ENCODE assay signal across 8 cellular contexts in genomic region chr17:4703330-4703691, GRCh38. TPM values are rescaled to one million over a fixed set of nuclear protein-coding genes. Genes with fewer than 3 reads are reported as not detected.
A peak's percentile ranks its signal among the peaks of the same experiment; 100 is the strongest.
DNase-seq lines count a peak whose midpoint lies in the region; ATAC-seq and TF ChIP-seq lines count a peak whose summit lies in the region.

No MANE protein-coding gene starts in this region.

- peaks cover 42% of the 10 kb centered on the region for H3K4me1 Mint-ChIP-seq in HFFc6 (ENCODE audit: low read depth)
- peaks cover 39% of the 10 kb centered on the region for H3K4me1 Mint-ChIP-seq in activated T-helper 17 cell treated with anti-CD3 and anti-CD28 coated beads, Interleukin-2, amount 50 U/mL, for 72 hours
- H3K4me1 Mint-ChIP-seq in stimulated activated naive B cell treated with anti-CD40 and anti-IgM and Interleukin-4, amounts not matched to agents 10 μg/mL and 1 μg/mL and 100 μg/mL, for 72 hours: peaks cover 25 to 39% of the 10 kb centered on the region in 2 donors

- H3K27me3 Mint-ChIP-seq in HFFc6 (ENCODE audit: insufficient read depth): peaks cover 2% of the 10 kb centered on the region; the same call in 1 of the 2 replicates
- H3K27me3 Mint-ChIP-seq in activated T-helper 17 cell treated with anti-CD3 and anti-CD28 coated beads, Interleukin-2, amount 50 U/mL, for 72 hours: no peaks in the 10 kb centered on the region
- no peaks in the 10 kb centered on the region for H3K27me3 Mint-ChIP-seq in stimulated activated naive B cell treated with anti-CD40 and anti-IgM and Interleukin-4, amounts not matched to agents 10 μg/mL and 1 μg/mL and 100 μg/mL, for 72 hours

- peak overlapping the region; percentile 90 for H3K27ac Mint-ChIP-seq in HFFc6
- peak overlapping the region; percentile 93 for H3K27ac Mint-ChIP-seq in activated T-helper 17 cell treated with anti-CD3 and anti-CD28 coated beads, Interleukin-2, amount 50 U/mL, for 72 hours
- H3K27ac Mint-ChIP-seq in stimulated activated naive B cell treated with anti-CD40 and anti-IgM and Interleukin-4, amounts not matched to agents 10 μg/mL and 1 μg/mL and 100 μg/mL, for 72 hours: peak overlapping the region; percentile 97

- ATAC-seq in activated T-helper 17 cell treated with anti-CD3 and anti-CD28 coated beads, Interleukin-2, amount 50 U/mL, for 72 hours (replicated peaks): no peak
- no peak for ATAC-seq in stimulated activated naive B cell treated with anti-CD40 and anti-IgM and Interleukin-4, amounts not matched to agents 10 μg/mL and 1 μg/mL and 100 μg/mL, for 72 hours (replicated peaks)
- ATAC-seq in HG02840 (IDR thresholded peaks at IDR 0.05; ENCODE audit: low FRiP score, unreplicated experiment): no peak

- no peaks in the 10 kb centered on the region for H3K9me3 ChIP-seq in iPS-18c (ENCODE audit: control insufficient read depth, insufficient read depth, low read length)

- peak overlapping the region; percentile 99 for H3K4me3 ChIP-seq in iPS-18c (ENCODE audit: insufficient read depth, low read depth, low read length)

- DNase-seq in HFFc6 (no peak), NCI-H146 treated with DMSO at 0.1 percent for 48 hours (lab: John Stamatoyannopoulos, UW; ENCODE audit: unreplicated experiment) (no peak), dedifferentiated amniotic fluid mesenchymal stem cell (ENCODE audit: extremely low spot score) (no peak)
- DNase-seq in stimulated activated naive B cell treated with anti-CD40 and anti-IgM and Interleukin-4, amounts not matched to agents 10 μg/mL and 1 μg/mL and 100 μg/mL, for 72 hours: no peak
- DNase-seq in activated CD8-positive, alpha-beta memory T cell treated with anti-CD3 and anti-CD28 coated beads for 24 hours: no peak

- H3K4me3 Mint-ChIP-seq in HFFc6: peak overlapping the region; percentile 92
- peak overlapping the region; percentile 94 for H3K4me3 Mint-ChIP-seq in activated T-helper 17 cell treated with anti-CD3 and anti-CD28 coated beads, Interleukin-2, amount 50 U/mL, for 72 hours
- H3K4me3 Mint-ChIP-seq in stimulated activated naive B cell treated with anti-CD40 and anti-IgM and Interleukin-4, amounts not matched to agents 10 μg/mL and 1 μg/mL and 100 μg/mL, for 72 hours: peak overlapping the region; percentile 93 to 95

- no peaks in the 10 kb centered on the region for H3K9me3 Mint-ChIP-seq in HFFc6
- no peaks in the 10 kb centered on the region for H3K9me3 Mint-ChIP-seq in activated T-helper 17 cell treated with anti-CD3 and anti-CD28 coated beads, Interleukin-2, amount 50 U/mL, for 72 hours
- no peaks in the 10 kb centered on the region for H3K9me3 Mint-ChIP-seq in stimulated activated naive B cell treated with anti-CD40 and anti-IgM and Interleukin-4, amounts not matched to agents 10 μg/mL and 1 μg/mL and 100 μg/mL, for 72 hours

- no peaks in the 10 kb centered on the region for H3K36me3 Mint-ChIP-seq in HFFc6 (ENCODE audit: low read depth)
- peaks cover 47% of the 10 kb centered on the region for H3K36me3 Mint-ChIP-seq in activated T-helper 17 cell treated with anti-CD3 and anti-CD28 coated beads, Interleukin-2, amount 50 U/mL, for 72 hours (ENCODE audit: low read depth)
- peaks cover 2 to 19% of the 10 kb centered on the region in 2 donors for H3K36me3 Mint-ChIP-seq in stimulated activated naive B cell treated with anti-CD40 and anti-IgM and Interleukin-4, amounts not matched to agents 10 μg/mL and 1 μg/mL and 100 μg/mL, for 72 hours

- no peak for TF ChIP-seq CTCF in HFFc6 (IDR thresholded peaks at IDR 0.05)

RNA-seq across cellular contexts. Expression of gene PELP1, which starts 0.6 kb away (rescaled TPM):
- 10 to 100 TPM; 52.8 to 64.9 (median 60.5) TPM for total RNA-seq in HFFc6 (2021; fragmentation: NEBNext Ultra II Directional; extraction: Animal tissue kit (Norgen Biotek cat#: 25700))
- 100 to 1,000 TPM in 1 of 2 donors, 10 to 100 TPM in 1; 87.1 to 107 TPM for total RNA-seq in activated T-helper 17 cell treated with anti-CD3 and anti-CD28 coated beads, Interleukin-2, amount 50 U/mL, for 72 hours

RNA-seq across cellular contexts. Expression of gene ARRB2, which starts 7.1 kb away (rescaled TPM):
- 10 to 100 TPM in 2 of 6 experiments, 1 to 10 TPM in 4; 8.0 to 10.7 (median 9.1) TPM for total RNA-seq in HFFc6 (2021; fragmentation: NEBNext Ultra II Directional; extraction: Animal tissue kit (Norgen Biotek cat#: 25700))
- total RNA-seq in activated T-helper 17 cell treated with anti-CD3 and anti-CD28 coated beads, Interleukin-2, amount 50 U/mL, for 72 hours: 100 to 1,000 TPM; 281 to 307 TPM

RNA-seq across cellular contexts. Expression of gene MED11, which starts 27.9 kb away (rescaled TPM):
- 10 to 100 TPM; 15.3 to 19.1 (median 17.4) TPM for total RNA-seq in HFFc6 (2021; fragmentation: NEBNext Ultra II Directional; extraction: Animal tissue kit (Norgen Biotek cat#: 25700))
- total RNA-seq in activated T-helper 17 cell treated with anti-CD3 and anti-CD28 coated beads, Interleukin-2, amount 50 U/mL, for 72 hours: 10 to 100 TPM; 25.3 to 25.7 TPM

RNA-seq across cellular contexts. Expression of gene ZMYND15, which starts 36.3 kb away (rescaled TPM):
- not detected for total RNA-seq in HFFc6 (2021; fragmentation: NEBNext Ultra II Directional; extraction: Animal tissue kit (Norgen Biotek cat#: 25700))
- total RNA-seq in activated T-helper 17 cell treated with anti-CD3 and anti-CD28 coated beads, Interleukin-2, amount 50 U/mL, for 72 hours: under 1 TPM in 1 of 2 donors, not detected in 1; 0.42 TPM

RNA-seq across cellular contexts. Expression of gene CXCL16, which starts 36.4 kb away (rescaled TPM):
- under 1 TPM; 0.31 to 0.92 (median 0.62) TPM for total RNA-seq in HFFc6 (2021; fragmentation: NEBNext Ultra II Directional; extraction: Animal tissue kit (Norgen Biotek cat#: 25700))
- 1 to 10 TPM; 2.7 to 6.7 TPM for total RNA-seq in activated T-helper 17 cell treated with anti-CD3 and anti-CD28 coated beads, Interleukin-2, amount 50 U/mL, for 72 hours

Comparison
In these comparisons a context has a peak if more than half of its experiments do, and no peak if none do; other contexts are left out.
1. RNA of gene ARRB2, which starts 7.1 kb away (total RNA-seq): 281 to 307 TPM in activated T-helper 17 cell treated with anti-CD3 and anti-CD28 coated beads, Interleukin-2, amount 50 U/mL, for 72 hours; 8.0 to 10.7 TPM in HFFc6; every median in the first group is over 10 times any median in the second.
2. Peak in every context shown above with its lines, with median percentiles within 50 percentile points of each other: H3K27ac Mint-ChIP-seq and H3K4me3 Mint-ChIP-seq.